Comparison of ENCODE assay signal across 2 cellular contexts in genomic region chr14:31263485-31264133, GRCh38.
TF ChIP-seq lines count a peak whose summit lies in the region.

No MANE protein-coding gene starts in this region.

TF ChIP-seq in Ishikawa, 13 proteins besides CTCF, POLR2A, EP300 and RAD21 (continued from another document):
- no peak for TF ChIP-seq REST (IDR thresholded peaks at IDR 0.05; ENCODE audit: low read depth)
- TF ChIP-seq USF1 (IDR thresholded peaks at IDR 0.05), result no peak; the same call in 1 of the 2 replicates
- no peak for TF ChIP-seq ZBTB7A (IDR thresholded peaks at IDR 0.05; ENCODE audit: low read depth)
- TF ChIP-seq CEBPB (IDR thresholded peaks at IDR 0.05), result no peak
- 0 out of 2 replicates have a peak, but pooled peaks have one; percentile 49 for TF ChIP-seq FOXM1 (IDR thresholded peaks at IDR 0.05; ENCODE audit: borderline replicate concordance, low read depth)
- peak; percentile 98 for TF ChIP-seq TEAD4 (IDR thresholded peaks at IDR 0.05)
- peak; percentile 66 for TF ChIP-seq MAX (IDR thresholded peaks at IDR 0.05)
- TF ChIP-seq TAF1 (IDR thresholded peaks at IDR 0.05; ENCODE audit: low read depth), result no peak
- TF ChIP-seq CREB1 (IDR thresholded peaks at IDR 0.05; ENCODE audit: low read depth), result no peak

TF ChIP-seq in HepG2, 621 proteins besides CTCF, POLR2A, EP300 and RAD21 (continued from another document and continues in another):
- no peak for TF ChIP-seq FOXP4 (CRISPR knock-in tag; IDR thresholded peaks at IDR 0.05)
- TF ChIP-seq BCL3 (CRISPR knock-in tag; IDR thresholded peaks at IDR 0.05), result peak; percentile 71
- TF ChIP-seq ZNF644 (CRISPR knock-in tag; IDR thresholded peaks at IDR 0.05; ENCODE audit: low read depth), result 0 out of 2 replicates have a peak, but pooled peaks have one; percentile 38
- TF ChIP-seq ZNF639 (CRISPR knock-in tag; conservative IDR thresholded peaks at IDR 0.05), result no peak
- peak; percentile 72; the same call in 1 of the 2 replicates for TF ChIP-seq ZBTB4 (CRISPR knock-in tag; IDR thresholded peaks at IDR 0.05; ENCODE audit: borderline replicate concordance)
- 0 out of 2 replicates have a peak, but pooled peaks have one; percentile 33 for TF ChIP-seq KLF9 (CRISPR knock-in tag; IDR thresholded peaks at IDR 0.05; ENCODE audit: low read depth)
- TF ChIP-seq HOXD1 (CRISPR knock-in tag; IDR thresholded peaks at IDR 0.05), result no peak
- TF ChIP-seq TSC22D2 (CRISPR knock-in tag; IDR thresholded peaks at IDR 0.05; ENCODE audit: borderline replicate concordance), result no peak
- 0 out of 2 replicates have a peak, but pooled peaks have one; percentile 49 for TF ChIP-seq JUN (CRISPR knock-in tag; IDR thresholded peaks at IDR 0.05)
- peak; percentile 78 for TF ChIP-seq ZNF883 (CRISPR knock-in tag; IDR thresholded peaks at IDR 0.05; ENCODE audit: not compliant biosample characterization)
- TF ChIP-seq ARID4A (CRISPR knock-in tag; IDR thresholded peaks at IDR 0.05; ENCODE audit: borderline replicate concordance), result peak; percentile 2; the same call in 1 of the 2 replicates
- 0 out of 2 replicates have a peak, but pooled peaks have one; percentile 34 for TF ChIP-seq ARNT2 (CRISPR knock-in tag; IDR thresholded peaks at IDR 0.05; ENCODE audit: low read depth)
- TF ChIP-seq HMGA1 (CRISPR knock-in tag; conservative IDR thresholded peaks at IDR 0.05), result no peak
- no peak for TF ChIP-seq CENPBD1 (CRISPR knock-in tag; IDR thresholded peaks at IDR 0.05; ENCODE audit: borderline replicate concordance, low read depth)
- TF ChIP-seq STAT5B (CRISPR knock-in tag; IDR thresholded peaks at IDR 0.05), result no peak
- no peak for TF ChIP-seq MYPOP (CRISPR knock-in tag; IDR thresholded peaks at IDR 0.05)
- TF ChIP-seq PAXIP1 (CRISPR knock-in tag; conservative IDR thresholded peaks at IDR 0.05), result no peak
- peak; percentile 80 for TF ChIP-seq THAP7 (CRISPR knock-in tag; IDR thresholded peaks at IDR 0.05)
- TF ChIP-seq FIP1L1 (IDR thresholded peaks at IDR 0.05; ENCODE audit: borderline replicate concordance, insufficient read depth, low read depth, low read length), result 0 out of 2 replicates have a peak, but pooled peaks have one; percentile 70
- no peak for TF ChIP-seq ZNF280B (CRISPR knock-in tag; IDR thresholded peaks at IDR 0.05; ENCODE audit: borderline replicate concordance)
- no peak for TF ChIP-seq ZNF18 (CRISPR knock-in tag; IDR thresholded peaks at IDR 0.05; ENCODE audit: insufficient replicate concordance)
- TF ChIP-seq ZBTB20 (CRISPR knock-in tag; IDR thresholded peaks at IDR 0.05; ENCODE audit: borderline replicate concordance, low read depth), result peak; percentile 30; the same call in 1 of the 2 replicates
- 0 out of 2 replicates have a peak, but pooled peaks have one; percentile 46 for TF ChIP-seq ZNF10 (CRISPR knock-in tag; IDR thresholded peaks at IDR 0.05; ENCODE audit: borderline replicate concordance, low read depth)
- TF ChIP-seq SAP130 (CRISPR knock-in tag; IDR thresholded peaks at IDR 0.05; ENCODE audit: low read depth), result peak; percentile 59
